ENCODE assay signal across 11 cellular contexts in the genomic region with DNA sequence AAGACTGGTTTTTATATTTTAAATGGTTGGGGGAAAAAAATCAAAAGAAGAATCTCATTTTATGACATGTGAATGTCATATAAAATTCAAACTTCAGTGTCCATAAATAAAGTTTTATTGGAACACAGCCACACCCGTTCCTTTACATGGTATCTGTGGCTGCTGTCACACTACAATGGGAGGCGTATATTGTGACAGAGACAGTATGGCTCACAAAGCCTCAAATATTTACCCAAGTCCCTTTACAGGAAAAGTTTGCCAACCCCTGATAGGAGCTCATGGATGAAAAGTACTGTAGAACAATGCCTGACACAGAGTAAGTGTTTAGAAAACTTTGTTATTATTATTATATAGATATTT. TPM values are rescaled to one million over a fixed set of nuclear protein-coding genes. Genes with fewer than 3 reads are reported as not detected.
A peak's percentile ranks its signal among the peaks of the same experiment; 100 is the strongest.
DNase-seq lines count a peak whose midpoint lies in the region; TF ChIP-seq lines count a peak whose summit lies in the region.
"Had no signal": no experiment of that assay in that cellular context is flagged by ENCODE, and none has a peak within 500 bp of the region (broad histone marks: within the 10 kb centered on the region; RNA-seq: fewer than 3 reads in every experiment).

No MANE protein-coding gene starts in this region.

- H2AK5ac ChIP-seq in mesenchymal stem cell (ENCODE audit: low read length, severe bottlenecking), result peak overlapping the region; percentile 42

- no peak overlapping the region for H2BK12ac ChIP-seq in mesenchymal stem cell (ENCODE audit: low read length in 2 of 2)

- H3K27ac ChIP-seq in breast epithelium (peak overlapping the region; percentile 54 to 100), mesenchymal stem cell (ENCODE audit: low read length, poor library complexity, severe bottlenecking) (no peak overlapping the region), tibial nerve (peak overlapping the region in 3 of 4 donors; percentile 97 to 99 (median 99))

- no peak overlapping the region for H2BK120ac ChIP-seq in mesenchymal stem cell (ENCODE audit: low read depth, low read length)

- WGBS in mesenchymal stem cell, result 94% methylated on average over 2 of the region's 2 CpGs
- WGBS in tibial nerve, 2 donors, result 87 to 98% methylated on average over 2 of the region's 2 CpGs

- H4K8ac ChIP-seq in mesenchymal stem cell (ENCODE audit: low read length), result no peak overlapping the region

- DNase-seq in DMS53 (lab: John Stamatoyannopoulos, UW) (peak; percentile 38), DMS53 treated with DMSO at 0.1 percent for 48 hours (lab: John Stamatoyannopoulos, UW; ENCODE audit: unreplicated experiment) (no peak), breast epithelium (ENCODE audit: low spot score in 2 of 2) (no peak), mesenchymal stem cell (no peak), tibial nerve (ENCODE audit: low spot score in 2 of 2) (no peak), kidney tubule cell (ENCODE audit: low spot score) (no peak), ureter (ENCODE audit: low spot score) (no peak), AG08396 (ENCODE audit: low spot score) (no peak)
- DNase-seq: DND-41, glutamatergic neuron, H9 had no signal

- no peak overlapping the region for H2BK5ac ChIP-seq in mesenchymal stem cell (ENCODE audit: low read depth, low read length, poor library complexity, severe bottlenecking)

- H3K79me1 ChIP-seq in mesenchymal stem cell (replicated peaks; ENCODE audit: low read length, poor library complexity, severe bottlenecking), result no peaks in the 10 kb centered on the region

- no peak overlapping the region for H2BK15ac ChIP-seq in mesenchymal stem cell (ENCODE audit: low read depth, poor library complexity, severe bottlenecking)

- no peak for TF ChIP-seq EP300 in tibial nerve (IDR thresholded peaks at IDR 0.05)

- H3K4me3 ChIP-seq in breast epithelium (no peak overlapping the region), mesenchymal stem cell (ENCODE audit: insufficient read depth in 1 of 2, low read depth in 1 of 2, low read length in 2 of 2) (no peak overlapping the region), tibial nerve (no peak overlapping the region)

- H3K9me3 ChIP-seq in breast epithelium (no peaks in the 10 kb centered on the region), mesenchymal stem cell (ENCODE audit: control insufficient read depth, low read length) (no peaks in the 10 kb centered on the region), tibial nerve (no peaks in the 10 kb centered on the region)

- H4K91ac ChIP-seq in mesenchymal stem cell (ENCODE audit: low read length), result no peak overlapping the region

- TF ChIP-seq POLR2A in breast epithelium (IDR thresholded peaks at IDR 0.05), result no peak
- no peak for TF ChIP-seq POLR2A in tibial nerve (IDR thresholded peaks at IDR 0.05)

- TF ChIP-seq CTCF in breast epithelium (IDR thresholded peaks at IDR 0.05) (no peak), tibial nerve (IDR thresholded peaks at IDR 0.05) (no peak)

- H3K36me3 ChIP-seq in breast epithelium, result no peaks in the 10 kb centered on the region
- H3K36me3 ChIP-seq in mesenchymal stem cell (ENCODE audit: control insufficient read depth in 1 of 2, insufficient read depth in 2 of 2, low read depth in 1 of 2, low read length in 2 of 2), result no peaks in the 10 kb centered on the region
- H3K36me3 ChIP-seq in tibial nerve, result no peaks in the 10 kb centered on the region

- H3K14ac ChIP-seq in mesenchymal stem cell (ENCODE audit: low read length in 2 of 2), result no peak overlapping the region

- intact Hi-C loops in breast epithelium (cut with DNase I; ENCODE audit: low total_unique reads), result loop anchor here (10.0 kb wide), 2 partner anchors 89 to 129 kb away; no protein-coding TSS in a partner anchor

- H3K4ac ChIP-seq in mesenchymal stem cell (ENCODE audit: low read depth in 1 of 2, low read length in 2 of 2), result no peak overlapping the region

- H3K18ac ChIP-seq in mesenchymal stem cell (ENCODE audit: low read depth in 1 of 2, low read length in 2 of 2), result peak overlapping the region in 1 of 2 experiments; percentile 61

- no peaks in the 10 kb centered on the region for H3K27me3 ChIP-seq in breast epithelium
- no peaks in the 10 kb centered on the region for H3K27me3 ChIP-seq in mesenchymal stem cell (ENCODE audit: control insufficient read depth in 1 of 2, insufficient read depth in 1 of 2, low read length in 2 of 2)
- no peaks in the 10 kb centered on the region for H3K27me3 ChIP-seq in tibial nerve

- no peak overlapping the region for H3K4me2 ChIP-seq in mesenchymal stem cell (ENCODE audit: low read length, poor library complexity, severe bottlenecking)

- no peak overlapping the region for H2AFZ ChIP-seq in mesenchymal stem cell (ENCODE audit: low read depth, low read length)

- H3K23ac ChIP-seq in mesenchymal stem cell (ENCODE audit: low read length in 2 of 2), result no peak overlapping the region

- no peaks in the 10 kb centered on the region for H3K4me1 ChIP-seq in breast epithelium
- H3K4me1 ChIP-seq in mesenchymal stem cell (ENCODE audit: control insufficient read depth, insufficient read depth, low read depth, low read length), result peaks cover 32% of the 10 kb centered on the region
- H3K4me1 ChIP-seq in tibial nerve, result peaks cover 0 to 71% (median 46%) of the 10 kb centered on the region in 4 donors

- H3K9ac ChIP-seq in mesenchymal stem cell (ENCODE audit: low read length), result peak overlapping the region; percentile 93

RNA-seq across cellular contexts. Expression of gene DUSP1, which starts 5.2 kb away (rescaled TPM):
- total RNA-seq in breast epithelium, result 1,000 to 10,000 TPM in 2 of 3 donors, 100 to 1,000 TPM in 1; 752 to 1,562 (median 1,015) TPM
- 214 TPM for polyA plus RNA-seq in mesenchymal stem cell (2013, experiment 1 of 2)
- polyA plus RNA-seq in mesenchymal stem cell (2013, experiment 2 of 2), result 205 TPM
- 1,000 to 10,000 TPM; 1,787 to 2,412 (median 1,885) TPM for total RNA-seq in tibial nerve
- total RNA-seq in ureter, result 84.2 TPM

RNA-seq across cellular contexts. Expression of gene ERGIC1, which starts 57.8 kb away (rescaled TPM):
- total RNA-seq in breast epithelium, result 100 to 1,000 TPM in 1 of 3 donors, 10 to 100 TPM in 2; 86.6 to 139 (median 95.2) TPM
- polyA plus RNA-seq in mesenchymal stem cell (2013, experiment 1 of 2), result 143 TPM
- polyA plus RNA-seq in mesenchymal stem cell (2013, experiment 2 of 2), result 140 TPM
- total RNA-seq in tibial nerve, result 100 to 1,000 TPM in 2 of 4 donors, 10 to 100 TPM in 2; 60.9 to 123 (median 99.3) TPM
- 140 TPM for total RNA-seq in ureter
